13 cellular contexts compared by ENCODE assay signal in the genomic region with DNA sequence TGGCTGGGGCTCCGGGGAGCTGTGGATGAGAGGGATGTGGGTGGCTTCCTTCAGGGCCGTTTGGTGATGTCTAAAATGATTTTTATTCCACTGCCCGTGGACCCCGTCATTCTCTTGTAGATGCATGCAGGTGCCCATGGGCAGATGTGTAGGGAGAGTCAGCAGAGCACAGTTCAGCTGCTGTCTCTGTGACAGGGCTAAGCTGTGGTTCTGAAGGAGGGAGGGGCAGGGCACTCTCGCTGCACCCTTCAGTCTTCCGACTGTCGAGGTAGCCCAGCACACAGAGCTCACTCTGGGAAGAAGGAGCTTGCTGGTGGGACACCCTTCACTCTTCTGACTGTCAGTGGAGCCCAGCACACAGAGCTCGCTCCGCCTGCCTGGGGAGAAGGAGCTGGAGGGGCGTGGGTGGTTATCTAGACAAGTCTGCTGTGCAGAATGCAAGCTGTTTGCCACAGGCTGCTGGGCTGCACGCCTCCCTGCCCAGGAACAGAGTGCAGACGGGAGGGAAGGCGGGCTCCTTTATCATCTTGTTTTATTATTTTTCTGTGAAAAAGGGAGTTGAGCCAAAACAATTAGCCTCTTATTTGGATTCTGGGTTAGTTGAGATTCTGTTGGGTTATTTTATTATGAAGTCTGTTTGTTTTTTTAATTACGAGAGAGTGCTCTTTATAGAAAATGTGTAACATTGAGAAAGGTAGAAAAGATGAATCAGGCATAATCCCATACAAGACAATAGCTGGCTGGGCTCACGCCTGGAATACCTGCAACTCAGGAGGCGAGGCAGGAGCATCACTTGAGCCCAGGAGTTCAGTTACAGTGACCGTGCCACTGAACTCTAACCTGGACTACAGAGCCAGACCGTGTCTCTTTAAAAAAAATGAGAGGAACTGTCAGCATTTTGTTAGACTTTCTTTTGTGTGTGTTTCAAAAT. TPM values are rescaled to one million over a fixed set of nuclear protein-coding genes. Genes with fewer than 3 reads are reported as not detected.
DNase-seq lines count a peak whose midpoint lies in the region; ATAC-seq, FAIRE-seq and TF ChIP-seq lines count a peak whose summit lies in the region.
"Had no signal": no experiment of that assay in that cellular context is flagged by ENCODE, and none has a peak within 500 bp of the region (broad histone marks: within the 10 kb centered on the region; RNA-seq: fewer than 3 reads in every experiment).

No MANE protein-coding gene starts in this region.

- peak; percentile 98 for ATAC-seq in K562

- WGBS in K562 (ENCODE audit: insufficient coverage, low coverage, missing lambda C conversion rate), result 30% methylated on average over 18 of the region's 18 CpGs

- H2AFZ ChIP-seq in K562 (ENCODE audit: low read depth, low read length), result no peak overlapping the region

- H3K9ac ChIP-seq in BLaER1, result no peak overlapping the region
- peak overlapping the region in 1 of 2 experiments; percentile 47; a peak in 2 of 4 replicates for H3K9ac ChIP-seq in K562 (ENCODE audit: insufficient read depth in 1 of 2, low read depth in 2 of 2, low read length in 2 of 2)
- no peak overlapping the region for H3K9ac ChIP-seq in colonic mucosa (ENCODE audit: low read depth in 2 of 2, low read length in 2 of 2)

- peak overlapping the region; percentile 61 for H3K4me2 ChIP-seq in BLaER1
- H3K4me2 ChIP-seq in K562 (ENCODE audit: insufficient read depth, low read length), result peak overlapping the region; percentile 43; the same call in 1 of the 2 replicates

- peaks cover 14% of the 10 kb centered on the region for H3K4me1 Mint-ChIP-seq in nephron
- peaks cover 1% of the 10 kb centered on the region for H3K4me1 Mint-ChIP-seq in osteocyte (ENCODE audit: unreplicated experiment)

- H3K4me3 ChIP-seq in BLaER1, result no peak overlapping the region
- no peak overlapping the region for H3K4me3 ChIP-seq in K562
- H3K4me3 ChIP-seq in colonic mucosa, result no peak overlapping the region

- peaks cover 42% of the 10 kb centered on the region for H3K4me1 ChIP-seq in BLaER1
- peaks cover 11 to 16% of the 10 kb centered on the region in 2 experiments; a peak in 4 of 5 replicates for H3K4me1 ChIP-seq in K562 (replicated peaks in 1 of 2; ENCODE audit: control insufficient read depth in 2 of 2, insufficient read depth in 2 of 2, low read length in 2 of 2)
- H3K4me1 ChIP-seq in colonic mucosa, result no peaks in the 10 kb centered on the region

- H3K79me2 ChIP-seq in K562 (ENCODE audit: control insufficient read depth, insufficient read depth, low read length), result no peaks in the 10 kb centered on the region

- H3K36me3 Mint-ChIP-seq in nephron (ENCODE audit: low read depth) (peaks cover 54% of the 10 kb centered on the region), osteocyte (ENCODE audit: unreplicated experiment) (peaks cover 31% of the 10 kb centered on the region)

- intact Hi-C loops in K562 (cut with micrococcal nuclease) (no loop called here), colonic mucosa (cut with DNase I) (no loop called here)

- TF ChIP-seq CTCF in K562 (IDR thresholded peaks at IDR 0.05 in 2 of 3, conservative IDR thresholded peaks at IDR 0.05 in 1 of 3; ENCODE audit: insufficient read depth in 2 of 3, low read depth in 1 of 3, low read length in 3 of 3) (no peak), nephron (IDR thresholded peaks at IDR 0.05; ENCODE audit: unreplicated experiment in 3 of 3) (no peak), colonic mucosa (IDR thresholded peaks at IDR 0.05) (no peak), osteocyte (IDR thresholded peaks at IDR 0.05) (no peak)

- H3K27me3 ChIP-seq in BLaER1, result no peaks in the 10 kb centered on the region
- no peaks in the 10 kb centered on the region for H3K27me3 ChIP-seq in K562 (ENCODE audit: control insufficient read depth in 2 of 2, insufficient read depth in 2 of 2, low read length in 2 of 2)
- H3K27me3 ChIP-seq in colonic mucosa, result no peaks in the 10 kb centered on the region

- H3K9me3 Mint-ChIP-seq in nephron, result no peaks in the 10 kb centered on the region
- H3K9me3 Mint-ChIP-seq in osteocyte (ENCODE audit: unreplicated experiment), result no peaks in the 10 kb centered on the region
- H3K9me3 Mint-ChIP-seq: CD4-positive, alpha-beta T cell had no signal

- H4K20me1 ChIP-seq in BLaER1 (peaks cover 55% of the 10 kb centered on the region), K562 (replicated peaks; ENCODE audit: control insufficient read depth, insufficient read depth, low read length) (peaks cover 19% of the 10 kb centered on the region)

- no peak for TF ChIP-seq POLR2A in K562 (conservative IDR thresholded peaks at IDR 0.05)

- H3K27ac ChIP-seq in BLaER1 (no peak overlapping the region), K562 (ENCODE audit: extremely low read depth, low read depth, low read length) (no peak overlapping the region), colonic mucosa (no peak overlapping the region)

- H3K9me3 ChIP-seq in BLaER1, result no peaks in the 10 kb centered on the region
- no peaks in the 10 kb centered on the region for H3K9me3 ChIP-seq in K562 (replicated peaks; ENCODE audit: control insufficient read depth, insufficient read depth, low read depth, low read length)
- H3K9me3 ChIP-seq in colonic mucosa, result no peaks in the 10 kb centered on the region

- no TSS peak for BruUV-seq in K562 (replicated peaks; lab: Mats Ljungman, UMichigan)

- no peaks in the 10 kb centered on the region for H3K9me1 ChIP-seq in K562 (ENCODE audit: control insufficient read depth, insufficient read depth, low read length)

- H3K27ac Mint-ChIP-seq in nephron, result peak overlapping the region in 2 of 3 experiments; percentile 34 to 66
- no peak overlapping the region for H3K27ac Mint-ChIP-seq in osteocyte (ENCODE audit: unreplicated experiment)
- H3K27ac Mint-ChIP-seq: CD4-positive, alpha-beta T cell had no signal

- POLR2A ChIA-PET in K562 (lab: Yijun Ruan, JAX), result interaction anchor here (0.6 to 2.1 kb wide), 7 partner anchors 9 to 1371 kb away, joined by 3 to 6 read pairs (median 3); no protein-coding TSS in a partner anchor

- H3K36me3 ChIP-seq in BLaER1 (peaks cover 64% of the 10 kb centered on the region), K562 (ENCODE audit: control insufficient read depth, insufficient read depth, low read length) (peaks cover 28% of the 10 kb centered on the region; the same call in 2 of the 3 replicates), colonic mucosa (peaks cover 14% of the 10 kb centered on the region)

- FAIRE-seq in HTR-8/SVneo (lab: Jason Lieb, UNC) (peak; percentile 13), K562 (lab: Jason Lieb, UNC) (peak; percentile 95), GM19239 (lab: Jason Lieb, UNC) (no peak)
- FAIRE-seq: astrocyte had no signal

- in situ Hi-C loops in K562 (cut with MboI), result no loop called here

- H3K4me3 Mint-ChIP-seq in nephron (no peak overlapping the region), osteocyte (ENCODE audit: unreplicated experiment) (no peak overlapping the region)
- H3K4me3 Mint-ChIP-seq: CD4-positive, alpha-beta T cell had no signal

- no peak for DNase-seq in HTR-8/SVneo (ENCODE audit: insufficient read length, low spot score)
- peak; percentile 63 to 85 (median 78) for DNase-seq in K562 (ENCODE audit: extremely low read depth in 1 of 4, low spot score in 3 of 4)
- DNase-seq in colonic mucosa, result no peak
- no peak for DNase-seq in NCI-H2171 treated with DMSO at 0.1 percent for 48 hours (lab: John Stamatoyannopoulos, UW)
- no peak for DNase-seq in GM19239 (ENCODE audit: insufficient read length, low spot score)
- DNase-seq in osteocyte (ENCODE audit: extremely low spot score, unreplicated experiment), result no peak
- DNase-seq: CD4-positive, alpha-beta T cell; NCI-H526 treated with DMSO at 0.1 percent for 48 hours; SHP77 treated with DMSO at 0.1 percent for 48 hours had no signal

- H3K27me3 Mint-ChIP-seq in nephron (ENCODE audit: low read depth), result peaks cover 5% of the 10 kb centered on the region
- H3K27me3 Mint-ChIP-seq in osteocyte (ENCODE audit: unreplicated experiment), result no peaks in the 10 kb centered on the region
- H3K27me3 Mint-ChIP-seq: CD4-positive, alpha-beta T cell had no signal

- no peak for TF ChIP-seq RAD21 in K562 (CRISPR knock-in tag; conservative IDR thresholded peaks at IDR 0.05 in 1 of 2, IDR thresholded peaks at IDR 0.05 in 1 of 2)

- TF ChIP-seq EP300 in K562 (IDR thresholded peaks at IDR 0.05; ENCODE audit: low read length), result no peak; the same call in 1 of the 2 replicates

- CTCF ChIA-PET in K562 (lab: Yijun Ruan, JAX; ENCODE audit: low intra/inter-chr PET ratio), result no interaction called here

RNA-seq across cellular contexts. Expression of a gene that starts 28.2 kb away (rescaled TPM):
- 21.6 and 87.3 TPM in 2 replicates for total RNA-seq in K562 (2011; cell fraction: chromatin; rRNA removed; ENCODE audit: low replicate concordance)
- total RNA-seq in K562 (2011; cell fraction: nucleolus; rRNA removed), result 87.6 and 87.7 TPM in 2 replicates
- total RNA-seq in K562 (2011; cell fraction: nucleoplasm; rRNA removed), result 41.0 and 41.6 TPM in 2 replicates
- total RNA-seq in K562 (2014; rRNA removed) (223 and 261 TPM in 2 replicates), K562 (2014; rRNA removed; fragmentation: Illumina TruSeq; extraction: Trizol) (22.5 and 32.1 TPM in 2 replicates), K562 (2015; rRNA removed; fragmentation: Illumina TruSeq; extraction: Trizol) (125 and 136 TPM in 2 replicates), K562 (2021) (159 and 160 TPM in 2 replicates), colonic mucosa (100 to 1,000 TPM in 1 of 2 donors, 10 to 100 TPM in 1; 70.5 to 109 TPM), osteocyte (82.6 and 83.9 TPM in 2 replicates)
- polyA plus RNA-seq in K562 (2011; rRNA removed) (57.6 and 67.4 TPM in 2 replicates), K562 (2014; fragmentation: Illumina TruSeq; extraction: Trizol) (49.3 and 107 TPM in 2 replicates), K562 (2014; fragmentation: Nextera tagmentation; extraction: Ambion mirVana) (10 to 100 TPM in 1 of 2 experiments, 1 to 10 TPM in 1; 5.0 to 21.6 TPM), K562 (2014; rRNA removed) (192 and 201 TPM in 2 replicates)
- polyA plus RNA-seq in K562 (2011; cell fraction: cytosol; rRNA removed), result 69.2 and 237 TPM in 2 replicates
- polyA plus RNA-seq in K562 (2011; cell fraction: nucleus; rRNA removed), result 65.6 and 116 TPM in 2 replicates
- polyA plus RNA-seq in K562 (2012), result 109 and 153 TPM in 2 replicates
- 16.1 and 32.6 TPM in 2 replicates for polyA minus RNA-seq in K562 (2011; rRNA and poly(A)+ RNA removed)
- polyA minus RNA-seq in K562 (2011; cell fraction: cytosol; rRNA and poly(A)+ RNA removed), result 51.8 and 55.0 TPM in 2 replicates
- 42.8 and 44.0 TPM in 2 replicates for polyA minus RNA-seq in K562 (2011; cell fraction: nucleus; rRNA and poly(A)+ RNA removed)

RNA-seq across cellular contexts. Expression of a gene that starts 36.3 kb away (rescaled TPM):
- total RNA-seq in K562 (2011; cell fraction: chromatin; rRNA removed; ENCODE audit: low replicate concordance), result 144 and 173 TPM in 2 replicates
- total RNA-seq in K562 (2011; cell fraction: nucleolus; rRNA removed), result 69.5 and 70.9 TPM in 2 replicates
- 130 and 148 TPM in 2 replicates for total RNA-seq in K562 (2011; cell fraction: nucleoplasm; rRNA removed)
- total RNA-seq in K562 (2014; rRNA removed) (14.4 and 18.2 TPM in 2 replicates), K562 (2014; rRNA removed; fragmentation: Illumina TruSeq; extraction: Trizol) (14.0 and 16.1 TPM in 2 replicates), K562 (2015; rRNA removed; fragmentation: Illumina TruSeq; extraction: Trizol) (13.0 and 14.1 TPM in 2 replicates), K562 (2021) (23.0 and 25.6 TPM in 2 replicates), colonic mucosa (100 to 1,000 TPM in 1 of 2 donors, 10 to 100 TPM in 1; 77.3 to 102 TPM), osteocyte (46.3 and 50.9 TPM in 2 replicates)
- polyA plus RNA-seq in K562 (2011; rRNA removed) (11.2 and 18.0 TPM in 2 replicates), K562 (2014; fragmentation: Illumina TruSeq; extraction: Trizol) (19.9 and 21.1 TPM in 2 replicates), K562 (2014; fragmentation: Nextera tagmentation; extraction: Ambion mirVana) (1 to 10 TPM; 2.5 to 3.5 TPM), K562 (2014; rRNA removed) (15.2 and 16.9 TPM in 2 replicates)
- 7.4 and 12.4 TPM in 2 replicates for polyA plus RNA-seq in K562 (2011; cell fraction: cytosol; rRNA removed)
- 75.1 and 90.2 TPM in 2 replicates for polyA plus RNA-seq in K562 (2011; cell fraction: nucleus; rRNA removed)
- 15.0 and 24.7 TPM in 2 replicates for polyA plus RNA-seq in K562 (2012)
- polyA minus RNA-seq in K562 (2011; rRNA and poly(A)+ RNA removed), result 73.7 and 99.1 TPM in 2 replicates
- polyA minus RNA-seq in K562 (2011; cell fraction: cytosol; rRNA and poly(A)+ RNA removed), result 7.7 and 10.5 TPM in 2 replicates
- 19.9 and 34.7 TPM in 2 replicates for polyA minus RNA-seq in K562 (2011; cell fraction: nucleus; rRNA and poly(A)+ RNA removed)

RNA-seq across cellular contexts. Expression of a gene that starts 54.5 kb away (rescaled TPM):
- total RNA-seq in K562 (2011; cell fraction: chromatin; rRNA removed; ENCODE audit: low replicate concordance), result not detected in 2 replicates
- not detected in 2 replicates for total RNA-seq in K562 (2011; cell fraction: nucleolus; rRNA removed)
- total RNA-seq in K562 (2011; cell fraction: nucleoplasm; rRNA removed), result not detected in 2 replicates
- not detected in 2 replicates for total RNA-seq in K562 (2014; rRNA removed)
- total RNA-seq in K562 (2014; rRNA removed; fragmentation: Illumina TruSeq; extraction: Trizol), result not detected in 2 replicates
- total RNA-seq in K562 (2015; rRNA removed; fragmentation: Illumina TruSeq; extraction: Trizol), result not detected in 2 replicates
- not detected in 2 replicates for total RNA-seq in K562 (2021)
- polyA plus RNA-seq in K562 (2011; rRNA removed), result not detected in 2 replicates
- not detected in 2 replicates for polyA plus RNA-seq in K562 (2011; cell fraction: cytosol; rRNA removed)
- not detected in 2 replicates for polyA plus RNA-seq in K562 (2011; cell fraction: nucleus; rRNA removed)
- not detected in 2 replicates for polyA plus RNA-seq in K562 (2012)
- not detected in 2 replicates for polyA plus RNA-seq in K562 (2014; fragmentation: Illumina TruSeq; extraction: Trizol)
- not detected for polyA plus RNA-seq in K562 (2014; fragmentation: Nextera tagmentation; extraction: Ambion mirVana)
- not detected in 2 replicates for polyA plus RNA-seq in K562 (2014; rRNA removed)
- not detected in 2 replicates for polyA minus RNA-seq in K562 (2011; rRNA and poly(A)+ RNA removed)
- polyA minus RNA-seq in K562 (2011; cell fraction: cytosol; rRNA and poly(A)+ RNA removed), result not detected in 2 replicates
- polyA minus RNA-seq in K562 (2011; cell fraction: nucleus; rRNA and poly(A)+ RNA removed), result not detected in 2 replicates
- not detected for total RNA-seq in colonic mucosa
- total RNA-seq in osteocyte, result not detected in 2 replicates
- total RNA-seq: CD4-positive, alpha-beta T cell; renal cortical epithelial cell had no signal

Comparison
In these comparisons a context has a peak if more than half of its experiments do, and no peak if none do; other contexts are left out.
1. DNase-seq: peak in K562 (4 of 4); none in HTR-8/SVneo (single experiment), colonic mucosa (single experiment), NCI-H2171 treated with DMSO at 0.1 percent for 48 hours (single experiment), GM19239 (single experiment) and osteocyte (single experiment).